In genomic region chr4:87092389-87093141, GRCh38 we compare ENCODE assay signal across 8 cellular contexts.
DNase-seq lines count a peak whose midpoint lies in the region; ATAC-seq and TF ChIP-seq lines count a peak whose summit lies in the region.

No MANE protein-coding gene starts in this region.

- TF ChIP-seq CTCF in esophagus squamous epithelium (IDR thresholded peaks at IDR 0.05), result no peak
- TF ChIP-seq CTCF in osteoblast (IDR thresholded peaks at IDR 0.05; ENCODE audit: extremely low read depth, low read depth, low read length), result no peak

- no peak for ATAC-seq in HG03175 (IDR thresholded peaks at IDR 0.05; ENCODE audit: unreplicated experiment)

- no peaks in the 10 kb centered on the region for H3K79me2 ChIP-seq in osteoblast (ENCODE audit: insufficient read depth, low read length)

- H3K4me3 ChIP-seq in esophagus squamous epithelium (no peak overlapping the region), osteoblast (ENCODE audit: insufficient read depth, low read length) (no peak overlapping the region)

- DNase-seq in SKM-1 treated with dmso at 0.1 percent for 144 hours (lab: John Stamatoyannopoulos, UW; ENCODE audit: unreplicated experiment) (peak; percentile 18), SKM-1 (lab: John Stamatoyannopoulos, UW; ENCODE audit: unreplicated experiment) (no peak), HPDE6-E6E7 (ENCODE audit: extremely low spot score) (peak; percentile 98), RPMI7951 (ENCODE audit: low read depth) (peak; percentile 76), esophagus squamous epithelium (lab: John Stamatoyannopoulos, UW) (no peak), osteoblast (ENCODE audit: insufficient read length, low spot score, missing footprints) (peak; percentile 80), ecto neural progenitor cell (ENCODE audit: low spot score) (no peak)

- TF ChIP-seq POLR2A in esophagus squamous epithelium (IDR thresholded peaks at IDR 0.05), result no peak

- no peaks in the 10 kb centered on the region for H3K27me3 ChIP-seq in esophagus squamous epithelium
- no peaks in the 10 kb centered on the region for H3K27me3 ChIP-seq in osteoblast (ENCODE audit: insufficient read depth, low read length)

- peaks cover 4% of the 10 kb centered on the region for H4K20me1 ChIP-seq in osteoblast (ENCODE audit: insufficient read depth, low read length)

- H3K36me3 ChIP-seq in esophagus squamous epithelium (peaks cover 0 to 53% (median 3%) of the 10 kb centered on the region in 3 donors), osteoblast (ENCODE audit: insufficient read depth, low read length) (peaks cover 4% of the 10 kb centered on the region)

- 39 to 44% methylated on average over 4 of the region's 4 CpGs for WGBS in esophagus squamous epithelium, 2 donors

- peak overlapping the region; percentile 41 to 72 (median 64) for H3K27ac ChIP-seq in esophagus squamous epithelium
- H3K27ac ChIP-seq in osteoblast (ENCODE audit: low read depth, low read length), result peak overlapping the region; percentile 83

- no peak overlapping the region for H2AFZ ChIP-seq in osteoblast (ENCODE audit: low read length)

- H3K4me1 ChIP-seq in esophagus squamous epithelium, result peaks cover 19 to 61% (median 33%) of the 10 kb centered on the region in 3 donors
- H3K4me1 ChIP-seq in osteoblast (ENCODE audit: insufficient read depth, low read length), result peaks cover 20% of the 10 kb centered on the region

- peak overlapping the region; percentile 11 for H3K4me2 ChIP-seq in osteoblast (ENCODE audit: insufficient read depth, low read length)

- intact Hi-C loops in esophagus squamous epithelium (cut with DNase I), result loop anchor here (5.0 kb wide), 1 partner anchor 170 kb away; no protein-coding TSS in a partner anchor

- no peaks in the 10 kb centered on the region for H3K9me3 ChIP-seq in esophagus squamous epithelium
- no peaks in the 10 kb centered on the region for H3K9me3 ChIP-seq in osteoblast (ENCODE audit: low read depth, low read length)

Comparison
In these comparisons a context has a peak if more than half of its experiments do, and no peak if none do; other contexts are left out.
1. DNase-seq: peak in SKM-1 treated with dmso at 0.1 percent for 144 hours (single experiment), HPDE6-E6E7 (single experiment), RPMI7951 (single experiment) and osteoblast (single experiment); none in SKM-1 (single experiment), esophagus squamous epithelium (single experiment) and ecto neural progenitor cell (single experiment).